Comparison of ENCODE assay signal across 14 cellular contexts in the genomic region with DNA sequence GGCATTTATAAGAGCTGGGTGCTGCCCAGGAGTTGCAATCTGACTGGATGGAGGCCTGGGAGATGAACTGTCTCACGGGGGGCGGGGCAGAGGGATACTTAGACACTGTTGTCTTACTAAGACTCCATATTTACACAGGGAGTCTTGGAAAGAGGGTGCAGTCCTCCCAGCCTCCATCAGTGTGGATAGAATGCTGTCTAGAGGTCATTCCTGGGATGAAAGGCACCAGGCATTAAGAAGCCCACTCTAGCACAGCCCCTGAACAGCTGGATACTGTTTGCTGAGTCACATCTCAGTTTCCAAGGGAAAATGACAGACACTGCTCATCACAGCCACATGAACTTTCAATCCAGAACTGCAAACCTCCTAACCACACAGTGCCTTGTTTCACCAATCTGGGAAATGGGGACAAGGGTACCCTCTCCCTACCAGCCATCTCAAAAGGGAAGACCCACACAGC. TPM values are rescaled to one million over a fixed set of nuclear protein-coding genes. Genes with fewer than 3 reads are reported as not detected.
DNase-seq lines count a peak whose midpoint lies in the region; ATAC-seq and TF ChIP-seq lines count a peak whose summit lies in the region.
"Had no signal": no experiment of that assay in that cellular context is flagged by ENCODE, and none has a peak within 500 bp of the region (broad histone marks: within the 10 kb centered on the region; RNA-seq: fewer than 3 reads in every experiment).

No MANE protein-coding gene starts in this region.

- H3K36me3 Mint-ChIP-seq in WTC11 = peaks cover 10% of the 10 kb centered on the region
- peaks cover 19% of the 10 kb centered on the region for H3K36me3 Mint-ChIP-seq in activated CD4-positive, alpha-beta memory T cell treated with anti-CD3 and anti-CD28 coated beads, Interleukin-2, amount 10 ng/mL, durations not matched to agents 7 days and 5 days (ENCODE audit: low read depth)

- ATAC-seq in Right ventricle myocardium inferior (no peak), WTC11 (no peak), left colon (peak; percentile 26), SK-N-SH treated with all-trans-retinoic acid at 6 μM for 48 hours (no peak)

- peaks cover 89% of the 10 kb centered on the region for H3K4me1 Mint-ChIP-seq in WTC11
- H3K4me1 Mint-ChIP-seq in activated CD4-positive, alpha-beta memory T cell treated with anti-CD3 and anti-CD28 coated beads, Interleukin-2, amount 10 ng/mL, durations not matched to agents 7 days and 5 days = peaks cover 18% of the 10 kb centered on the region

- no peaks in the 10 kb centered on the region for H3K9me3 ChIP-seq in right atrium auricular region
- H3K9me3 ChIP-seq in vagina = no peaks in the 10 kb centered on the region
- H3K9me3 ChIP-seq: neutrophil had no signal

- H3K27ac Mint-ChIP-seq in WTC11 = peak overlapping the region; percentile 63
- no peak overlapping the region for H3K27ac Mint-ChIP-seq in activated CD4-positive, alpha-beta memory T cell treated with anti-CD3 and anti-CD28 coated beads, Interleukin-2, amount 10 ng/mL, durations not matched to agents 7 days and 5 days
- H3K27ac Mint-ChIP-seq: activated B cell treated with CpG ODN at 0.5 μM for 24 hours had no signal

- POLR2A ChIA-PET in WTC11 (lab: Charles Lee) = interaction anchor here (0.6 kb wide), 1 partner anchor 230 kb away, joined by 4 read pairs; no protein-coding TSS in a partner anchor
- POLR2A ChIA-PET in activated CD4-positive, alpha-beta memory T cell treated with anti-CD3 and anti-CD28 coated beads, Interleukin-2, amount 10 ng/mL, durations not matched to agents 7 days and 5 days (lab: Charles Lee) = no interaction called here

- H3K27ac ChIP-seq in right atrium auricular region (no peak overlapping the region), vagina (peak overlapping the region; percentile 3)
- H3K27ac ChIP-seq: neutrophil, SK-N-MC had no signal

- H3K4me3 Mint-ChIP-seq in WTC11 = no peak overlapping the region
- H3K4me3 Mint-ChIP-seq in activated CD4-positive, alpha-beta memory T cell treated with anti-CD3 and anti-CD28 coated beads, Interleukin-2, amount 10 ng/mL, durations not matched to agents 7 days and 5 days = no peak overlapping the region
- H3K4me3 Mint-ChIP-seq: activated B cell treated with CpG ODN at 0.5 μM for 24 hours had no signal

- intact Hi-C loops in Right ventricle myocardium inferior (cut with DNase I) (no loop called here), left colon (cut with DNase I, micrococcal nuclease) (no loop called here), vagina (cut with DNase I) (no loop called here)

- H3K27me3 Mint-ChIP-seq in WTC11 (ENCODE audit: low read depth) = no peaks in the 10 kb centered on the region
- H3K27me3 Mint-ChIP-seq in activated CD4-positive, alpha-beta memory T cell treated with anti-CD3 and anti-CD28 coated beads, Interleukin-2, amount 10 ng/mL, durations not matched to agents 7 days and 5 days = no peaks in the 10 kb centered on the region
- H3K27me3 Mint-ChIP-seq: activated B cell treated with CpG ODN at 0.5 μM for 24 hours had no signal

- TF ChIP-seq CTCF in right atrium auricular region (IDR thresholded peaks at IDR 0.05) (no peak), WTC11 (IDR thresholded peaks at IDR 0.05) (no peak), vagina (IDR thresholded peaks at IDR 0.05) (no peak)

- H3K4me1 ChIP-seq in right atrium auricular region (peaks cover 0 to 45% of the 10 kb centered on the region in 2 donors), vagina (peaks cover 61% of the 10 kb centered on the region)

- CTCF ChIA-PET in WTC11 (lab: Charles Lee) = interaction anchor here (0.9 kb wide), 1 partner anchor 126 kb away, joined by 3 read pairs; no protein-coding TSS in a partner anchor
- CTCF ChIA-PET in activated CD4-positive, alpha-beta memory T cell treated with anti-CD3 and anti-CD28 coated beads, Interleukin-2, amount 10 ng/mL, durations not matched to agents 7 days and 5 days (lab: Charles Lee) = no interaction called here

- H3K27me3 ChIP-seq in right atrium auricular region = no peaks in the 10 kb centered on the region
- no peaks in the 10 kb centered on the region for H3K27me3 ChIP-seq in vagina
- H3K27me3 ChIP-seq: neutrophil had no signal

- H3K4me3 ChIP-seq in right atrium auricular region (no peak overlapping the region), vagina (no peak overlapping the region)
- H3K4me3 ChIP-seq: SK-N-MC had no signal

- peak; percentile 11 for DNase-seq in Right ventricle myocardium inferior (ENCODE audit: missing footprints)
- no peak for DNase-seq in right atrium auricular region (ENCODE audit: low spot score)
- DNase-seq in WTC11 (ENCODE audit: low spot score) = no peak
- no peak for DNase-seq in left colon
- no peak for DNase-seq in vagina (ENCODE audit: extremely low spot score in 2 of 2)
- no peak for DNase-seq in SW 1271 (lab: John Stamatoyannopoulos, UW)
- no peak for DNase-seq in activated CD4-positive, alpha-beta memory T cell treated with anti-CD3 and anti-CD28 coated beads, Interleukin-2, amount 10 ng/mL, durations not matched to agents 7 days and 5 days
- DNase-seq: ACHN, activated B cell treated with CpG ODN at 0.5 μM for 24 hours, HCEC 1CT, NCI-H2029 treated with DMSO at 0.1 percent for 48 hours had no signal

- no peaks in the 10 kb centered on the region for H3K36me3 ChIP-seq in right atrium auricular region
- H3K36me3 ChIP-seq in vagina = no peaks in the 10 kb centered on the region
- H3K36me3 ChIP-seq: neutrophil had no signal

- no peak for TF ChIP-seq POLR2A in vagina (IDR thresholded peaks at IDR 0.05)

- H3K9me3 Mint-ChIP-seq in WTC11 = no peaks in the 10 kb centered on the region
- no peaks in the 10 kb centered on the region for H3K9me3 Mint-ChIP-seq in activated CD4-positive, alpha-beta memory T cell treated with anti-CD3 and anti-CD28 coated beads, Interleukin-2, amount 10 ng/mL, durations not matched to agents 7 days and 5 days
- H3K9me3 Mint-ChIP-seq: activated B cell treated with CpG ODN at 0.5 μM for 24 hours had no signal

TF ChIP-seq in WTC11, 78 proteins besides CTCF, POLR2A, EP300 and RAD21:
- TF ChIP-seq SOX15 (CRISPR knock-in tag; IDR thresholded peaks at IDR 0.05) (no peak), ZNF416 (CRISPR knock-in tag; IDR thresholded peaks at IDR 0.05) (no peak)
- TF ChIP-seq, protein P1, sequence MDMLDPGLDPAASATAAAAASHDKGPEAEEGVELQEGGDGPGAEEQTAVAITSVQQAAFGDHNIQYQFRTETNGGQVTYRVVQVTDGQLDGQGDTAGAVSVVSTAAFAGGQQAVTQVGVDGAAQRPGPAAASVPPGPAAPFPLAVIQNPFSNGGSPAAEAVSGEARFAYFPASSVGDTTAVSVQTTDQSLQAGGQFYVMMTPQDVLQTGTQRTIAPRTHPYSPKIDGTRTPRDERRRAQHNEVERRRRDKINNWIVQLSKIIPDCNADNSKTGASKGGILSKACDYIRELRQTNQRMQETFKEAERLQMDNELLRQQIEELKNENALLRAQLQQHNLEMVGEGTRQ (CRISPR knock-in tag; IDR thresholded peaks at IDR 0.05) = no peak

TF ChIP-seq in SK-N-SH treated with all-trans-retinoic acid at 6 μM for 48 hours, 23 proteins besides CTCF, POLR2A, EP300 and RAD21 (continues in another document):
- TF ChIP-seq OSR1 (CRISPR knock-in tag; IDR thresholded peaks at IDR 0.05) = no peak
- TF ChIP-seq ZFP3 (CRISPR knock-in tag; IDR thresholded peaks at IDR 0.05) = no peak
- TF ChIP-seq, protein P2, sequence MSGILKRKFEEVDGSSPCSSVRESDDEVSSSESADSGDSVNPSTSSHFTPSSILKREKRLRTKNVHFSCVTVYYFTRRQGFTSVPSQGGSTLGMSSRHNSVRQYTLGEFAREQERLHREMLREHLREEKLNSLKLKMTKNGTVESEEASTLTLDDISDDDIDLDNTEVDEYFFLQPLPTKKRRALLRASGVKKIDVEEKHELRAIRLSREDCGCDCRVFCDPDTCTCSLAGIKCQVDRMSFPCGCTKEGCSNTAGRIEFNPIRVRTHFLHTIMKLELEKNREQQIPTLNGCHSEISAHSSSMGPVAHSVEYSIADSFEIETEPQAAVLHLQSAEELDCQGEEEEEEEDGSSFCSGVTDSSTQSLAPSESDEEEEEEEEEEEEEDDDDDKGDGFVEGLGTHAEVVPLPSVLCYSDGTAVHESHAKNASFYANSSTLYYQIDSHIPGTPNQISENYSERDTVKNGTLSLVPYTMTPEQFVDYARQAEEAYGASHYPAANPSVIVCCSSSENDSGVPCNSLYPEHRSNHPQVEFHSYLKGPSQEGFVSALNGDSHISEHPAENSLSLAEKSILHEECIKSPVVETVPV (CRISPR knock-in tag; IDR thresholded peaks at IDR 0.05) = no peak
- TF ChIP-seq TOX (CRISPR knock-in tag; IDR thresholded peaks at IDR 0.05; ENCODE audit: borderline replicate concordance) = no peak
- TF ChIP-seq ISL1 (CRISPR knock-in tag; IDR thresholded peaks at IDR 0.05) = no peak
- TF ChIP-seq TCF4 (CRISPR knock-in tag; IDR thresholded peaks at IDR 0.05; ENCODE audit: borderline replicate concordance) = no peak
- no peak for TF ChIP-seq PATZ1 (CRISPR knock-in tag; IDR thresholded peaks at IDR 0.05; ENCODE audit: borderline replicate concordance)
- TF ChIP-seq RARB (CRISPR knock-in tag; IDR thresholded peaks at IDR 0.05) = no peak
- no peak for TF ChIP-seq GLIS3 (CRISPR knock-in tag; IDR thresholded peaks at IDR 0.05)
- TF ChIP-seq BACH2 (CRISPR knock-in tag; IDR thresholded peaks at IDR 0.05; ENCODE audit: borderline replicate concordance) = no peak

RNA-seq across cellular contexts. Expression of gene SSBP3, which starts 43.3 kb away (rescaled TPM):
- total RNA-seq in Right ventricle myocardium inferior (53.6 TPM), right atrium auricular region (10 to 100 TPM; 15.2 to 16.6 TPM), WTC11 (2021) (98.8 to 115 TPM (median 105 TPM) in 3 replicates), left colon (10 to 100 TPM; 61.7 to 74.2 TPM), vagina (70.7 TPM)
- total RNA-seq in activated CD4-positive, alpha-beta memory T cell treated with anti-CD3 and anti-CD28 coated beads, Interleukin-2, amount 10 ng/mL, durations not matched to agents 7 days and 5 days = 10 to 100 TPM; 90.0 TPM
